In the genomic region with DNA sequence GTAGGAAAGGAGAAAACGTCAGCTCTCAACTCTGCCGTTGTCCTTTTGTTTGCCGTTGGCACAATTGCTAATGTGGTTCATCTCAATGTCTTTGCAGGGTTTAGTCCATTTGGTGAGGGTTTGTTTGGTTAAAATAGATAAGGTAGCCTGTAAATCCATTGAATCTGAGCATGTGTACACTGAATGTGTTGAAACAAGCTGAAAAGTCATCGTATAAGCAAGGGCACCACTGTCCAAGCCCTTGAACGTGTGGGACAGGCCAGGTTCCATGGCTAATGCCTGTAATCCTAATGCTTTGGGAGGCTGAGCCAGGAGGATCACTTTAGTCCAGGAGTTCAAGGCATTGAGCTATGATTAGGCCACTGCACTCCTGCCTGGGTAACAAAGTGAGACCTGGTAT, we compare ENCODE assay signal across 1 cellular context.
TF ChIP-seq lines count a peak whose summit lies in the region.

No MANE protein-coding gene starts in this region.

TF ChIP-seq in HepG2, 621 proteins besides CTCF, POLR2A, EP300 and RAD21 (continued from another document):
- TF ChIP-seq, protein P1, sequence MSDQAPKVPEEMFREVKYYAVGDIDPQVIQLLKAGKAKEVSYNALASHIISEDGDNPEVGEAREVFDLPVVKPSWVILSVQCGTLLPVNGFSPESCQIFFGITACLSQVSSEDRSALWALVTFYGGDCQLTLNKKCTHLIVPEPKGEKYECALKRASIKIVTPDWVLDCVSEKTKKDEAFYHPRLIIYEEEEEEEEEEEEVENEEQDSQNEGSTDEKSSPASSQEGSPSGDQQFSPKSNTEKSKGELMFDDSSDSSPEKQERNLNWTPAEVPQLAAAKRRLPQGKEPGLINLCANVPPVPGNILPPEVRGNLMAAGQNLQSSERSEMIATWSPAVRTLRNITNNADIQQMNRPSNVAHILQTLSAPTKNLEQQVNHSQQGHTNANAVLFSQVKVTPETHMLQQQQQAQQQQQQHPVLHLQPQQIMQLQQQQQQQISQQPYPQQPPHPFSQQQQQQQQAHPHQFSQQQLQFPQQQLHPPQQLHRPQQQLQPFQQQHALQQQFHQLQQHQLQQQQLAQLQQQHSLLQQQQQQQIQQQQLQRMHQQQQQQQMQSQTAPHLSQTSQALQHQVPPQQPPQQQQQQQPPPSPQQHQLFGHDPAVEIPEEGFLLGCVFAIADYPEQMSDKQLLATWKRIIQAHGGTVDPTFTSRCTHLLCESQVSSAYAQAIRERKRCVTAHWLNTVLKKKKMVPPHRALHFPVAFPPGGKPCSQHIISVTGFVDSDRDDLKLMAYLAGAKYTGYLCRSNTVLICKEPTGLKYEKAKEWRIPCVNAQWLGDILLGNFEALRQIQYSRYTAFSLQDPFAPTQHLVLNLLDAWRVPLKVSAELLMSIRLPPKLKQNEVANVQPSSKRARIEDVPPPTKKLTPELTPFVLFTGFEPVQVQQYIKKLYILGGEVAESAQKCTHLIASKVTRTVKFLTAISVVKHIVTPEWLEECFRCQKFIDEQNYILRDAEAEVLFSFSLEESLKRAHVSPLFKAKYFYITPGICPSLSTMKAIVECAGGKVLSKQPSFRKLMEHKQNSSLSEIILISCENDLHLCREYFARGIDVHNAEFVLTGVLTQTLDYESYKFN (CRISPR knock-in tag; conservative IDR thresholded peaks at IDR 0.05) = peak; percentile 56
- TF ChIP-seq FOXA3 (CRISPR knock-in tag; IDR thresholded peaks at IDR 0.05) (peak; percentile 63), FOXJ3 (CRISPR knock-in tag; IDR thresholded peaks at IDR 0.05; ENCODE audit: borderline replicate concordance) (peak; percentile 49; the same call in 1 of the 2 replicates), ZNF598 (CRISPR knock-in tag; IDR thresholded peaks at IDR 0.05; ENCODE audit: borderline replicate concordance) (no peak), ZMYM4 (CRISPR knock-in tag; IDR thresholded peaks at IDR 0.05) (peak; percentile 89), POGZ (CRISPR knock-in tag; IDR thresholded peaks at IDR 0.05) (peak; percentile 92)
- TF ChIP-seq, protein P2, sequence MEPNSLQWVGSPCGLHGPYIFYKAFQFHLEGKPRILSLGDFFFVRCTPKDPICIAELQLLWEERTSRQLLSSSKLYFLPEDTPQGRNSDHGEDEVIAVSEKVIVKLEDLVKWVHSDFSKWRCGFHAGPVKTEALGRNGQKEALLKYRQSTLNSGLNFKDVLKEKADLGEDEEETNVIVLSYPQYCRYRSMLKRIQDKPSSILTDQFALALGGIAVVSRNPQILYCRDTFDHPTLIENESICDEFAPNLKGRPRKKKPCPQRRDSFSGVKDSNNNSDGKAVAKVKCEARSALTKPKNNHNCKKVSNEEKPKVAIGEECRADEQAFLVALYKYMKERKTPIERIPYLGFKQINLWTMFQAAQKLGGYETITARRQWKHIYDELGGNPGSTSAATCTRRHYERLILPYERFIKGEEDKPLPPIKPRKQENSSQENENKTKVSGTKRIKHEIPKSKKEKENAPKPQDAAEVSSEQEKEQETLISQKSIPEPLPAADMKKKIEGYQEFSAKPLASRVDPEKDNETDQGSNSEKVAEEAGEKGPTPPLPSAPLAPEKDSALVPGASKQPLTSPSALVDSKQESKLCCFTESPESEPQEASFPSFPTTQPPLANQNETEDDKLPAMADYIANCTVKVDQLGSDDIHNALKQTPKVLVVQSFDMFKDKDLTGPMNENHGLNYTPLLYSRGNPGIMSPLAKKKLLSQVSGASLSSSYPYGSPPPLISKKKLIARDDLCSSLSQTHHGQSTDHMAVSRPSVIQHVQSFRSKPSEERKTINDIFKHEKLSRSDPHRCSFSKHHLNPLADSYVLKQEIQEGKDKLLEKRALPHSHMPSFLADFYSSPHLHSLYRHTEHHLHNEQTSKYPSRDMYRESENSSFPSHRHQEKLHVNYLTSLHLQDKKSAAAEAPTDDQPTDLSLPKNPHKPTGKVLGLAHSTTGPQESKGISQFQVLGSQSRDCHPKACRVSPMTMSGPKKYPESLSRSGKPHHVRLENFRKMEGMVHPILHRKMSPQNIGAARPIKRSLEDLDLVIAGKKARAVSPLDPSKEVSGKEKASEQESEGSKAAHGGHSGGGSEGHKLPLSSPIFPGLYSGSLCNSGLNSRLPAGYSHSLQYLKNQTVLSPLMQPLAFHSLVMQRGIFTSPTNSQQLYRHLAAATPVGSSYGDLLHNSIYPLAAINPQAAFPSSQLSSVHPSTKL (CRISPR knock-in tag; IDR thresholded peaks at IDR 0.05) = peak; percentile 45
- TF ChIP-seq, protein P3, sequence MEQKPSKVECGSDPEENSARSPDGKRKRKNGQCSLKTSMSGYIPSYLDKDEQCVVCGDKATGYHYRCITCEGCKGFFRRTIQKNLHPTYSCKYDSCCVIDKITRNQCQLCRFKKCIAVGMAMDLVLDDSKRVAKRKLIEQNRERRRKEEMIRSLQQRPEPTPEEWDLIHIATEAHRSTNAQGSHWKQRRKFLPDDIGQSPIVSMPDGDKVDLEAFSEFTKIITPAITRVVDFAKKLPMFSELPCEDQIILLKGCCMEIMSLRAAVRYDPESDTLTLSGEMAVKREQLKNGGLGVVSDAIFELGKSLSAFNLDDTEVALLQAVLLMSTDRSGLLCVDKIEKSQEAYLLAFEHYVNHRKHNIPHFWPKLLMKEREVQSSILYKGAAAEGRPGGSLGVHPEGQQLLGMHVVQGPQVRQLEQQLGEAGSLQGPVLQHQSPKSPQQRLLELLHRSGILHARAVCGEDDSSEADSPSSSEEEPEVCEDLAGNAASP (CRISPR knock-in tag; IDR thresholded peaks at IDR 0.05; ENCODE audit: borderline replicate concordance) = peak; percentile 63; the same call in 1 of the 2 replicates
TF ChIP-seq in HepG2: peak in this region for 66.
